In the genomic region with DNA sequence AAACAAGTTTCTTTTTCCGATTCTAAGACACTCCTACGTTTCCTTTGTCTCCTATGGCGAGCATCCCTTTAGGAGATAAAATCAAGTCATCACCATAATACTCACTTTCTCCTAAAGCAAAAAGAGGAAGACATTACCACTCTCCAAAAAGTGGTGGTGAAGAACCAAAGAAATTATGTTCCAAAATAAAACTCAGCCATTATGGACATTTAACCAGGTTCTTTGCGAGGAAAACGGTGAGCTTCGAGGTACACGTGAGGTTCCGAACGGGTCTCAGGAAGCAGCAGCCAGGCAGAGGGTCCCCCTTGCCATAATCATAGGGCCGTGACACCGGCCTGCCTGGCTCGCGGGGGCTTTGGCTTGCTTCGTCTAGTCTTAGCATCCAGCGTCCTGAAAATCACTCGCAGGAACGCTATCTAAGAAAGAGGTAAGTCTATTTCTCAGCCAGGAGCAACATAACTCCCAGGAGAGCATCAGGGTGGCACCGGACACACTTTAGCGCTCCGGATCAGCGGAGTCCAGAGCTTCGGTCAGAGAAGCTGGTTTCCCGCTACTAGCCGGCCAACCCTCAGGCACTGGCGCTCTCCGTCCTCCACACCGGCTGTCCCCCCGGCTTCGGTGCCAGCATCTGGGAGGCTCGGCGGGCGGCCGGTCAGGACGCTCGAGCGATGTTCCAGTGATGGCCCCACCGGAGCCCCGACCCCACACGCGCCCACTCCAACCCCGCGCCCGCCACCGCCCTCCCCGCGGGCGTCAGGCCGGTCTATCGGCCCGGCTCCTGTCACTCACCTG, we compare ENCODE assay signal across 8 cellular contexts. TPM values are rescaled to one million over a fixed set of nuclear protein-coding genes. Genes with fewer than 3 reads are reported as not detected.
DNase-seq lines count a peak whose midpoint lies in the region; ATAC-seq and TF ChIP-seq lines count a peak whose summit lies in the region.

No MANE protein-coding gene starts in this region.

- H3K4me3 Mint-ChIP-seq in activated naive CD8-positive, alpha-beta T cell treated with anti-CD3 and anti-CD28 coated beads, Interleukin-2, amount 50 U/mL, for 24 hours = peak overlapping the region; percentile 87

- TF ChIP-seq CTCF in right atrium auricular region (IDR thresholded peaks at IDR 0.05) = no peak
- no peak for TF ChIP-seq CTCF in retinal pigment epithelial cell (conservative IDR thresholded peaks at IDR 0.05; ENCODE audit: low read depth, low read length)
- TF ChIP-seq CTCF in GM13976 (IDR thresholded peaks at IDR 0.05; ENCODE audit: borderline replicate concordance, control extremely low read depth, extremely low read depth, insufficient read depth, missing control alignments) = no peak

- no peaks in the 10 kb centered on the region for H3K27me3 ChIP-seq in right atrium auricular region

- H3K4me1 ChIP-seq in right atrium auricular region = peaks cover 0 to 46% of the 10 kb centered on the region in 2 donors

- in situ Hi-C loops in GM13976 (cut with MboI; ENCODE audit: low sequenced_read_pairs, unreplicated experiment) = no loop called here

- H3K4me1 Mint-ChIP-seq in activated naive CD8-positive, alpha-beta T cell treated with anti-CD3 and anti-CD28 coated beads, Interleukin-2, amount 50 U/mL, for 24 hours = peaks cover 42% of the 10 kb centered on the region

- H3K27ac ChIP-seq in right atrium auricular region = peak overlapping the region; percentile 95 to 99

- H3K9me3 Mint-ChIP-seq in activated naive CD8-positive, alpha-beta T cell treated with anti-CD3 and anti-CD28 coated beads, Interleukin-2, amount 50 U/mL, for 24 hours = no peaks in the 10 kb centered on the region

- no peaks in the 10 kb centered on the region for H3K27me3 Mint-ChIP-seq in activated naive CD8-positive, alpha-beta T cell treated with anti-CD3 and anti-CD28 coated beads, Interleukin-2, amount 50 U/mL, for 24 hours

- ATAC-seq in activated naive CD8-positive, alpha-beta T cell treated with anti-CD3 and anti-CD28 coated beads, Interleukin-2, amount 50 U/mL, for 24 hours = peak; percentile 34

- H3K4me3 ChIP-seq in right atrium auricular region (peak overlapping the region; percentile 96 to 98), retinal pigment epithelial cell (ENCODE audit: low read length) (peak overlapping the region; percentile 87)

- H3K36me3 Mint-ChIP-seq in activated naive CD8-positive, alpha-beta T cell treated with anti-CD3 and anti-CD28 coated beads, Interleukin-2, amount 50 U/mL, for 24 hours (ENCODE audit: low read depth) = peaks cover 15% of the 10 kb centered on the region

- H3K36me3 ChIP-seq in right atrium auricular region = peaks cover 8% of the 10 kb centered on the region

- peak overlapping the region; percentile 79 for H3K27ac Mint-ChIP-seq in activated naive CD8-positive, alpha-beta T cell treated with anti-CD3 and anti-CD28 coated beads, Interleukin-2, amount 50 U/mL, for 24 hours

- H3K9me3 ChIP-seq in right atrium auricular region = no peaks in the 10 kb centered on the region

- DNase-seq in NCI-H748 (lab: John Stamatoyannopoulos, UW; ENCODE audit: unreplicated experiment) (peak; percentile 21), NCI-H748 treated with DMSO at 0.1 percent for 48 hours (lab: John Stamatoyannopoulos, UW) (no peak), HCEC 1CT (peak; percentile 39), LoVo (ENCODE audit: low spot score) (peak; percentile 18), right atrium auricular region (ENCODE audit: low spot score) (no peak), retinal pigment epithelial cell (ENCODE audit: low read depth) (no peak), GM13976 (ENCODE audit: low spot score) (no peak)
- DNase-seq in activated naive CD8-positive, alpha-beta T cell treated with anti-CD3 and anti-CD28 coated beads, Interleukin-2, amount 50 U/mL, for 24 hours = peak; percentile 38

RNA-seq across cellular contexts. Expression of gene IP6K1, which starts 0.6 kb away (rescaled TPM):
- total RNA-seq in right atrium auricular region = 10 to 100 TPM; 24.0 to 30.9 TPM

RNA-seq across cellular contexts. Expression of gene CDHR4, which starts 13.9 kb away (rescaled TPM):
- under 1 TPM in 1 of 2 donors, not detected in 1; 0.20 TPM for total RNA-seq in right atrium auricular region

RNA-seq across cellular contexts. Expression of gene INKA1, which starts 17.3 kb away (rescaled TPM):
- 1 to 10 TPM; 1.8 to 4.2 TPM for total RNA-seq in right atrium auricular region

RNA-seq across cellular contexts. Expression of gene UBA7, which starts 28.0 kb away (rescaled TPM):
- 10 to 100 TPM; 11.3 to 12.2 TPM for total RNA-seq in right atrium auricular region

Comparison
In these comparisons a context has a peak if more than half of its experiments do, and no peak if none do; other contexts are left out.
1. DNase-seq: peak in NCI-H748 (single experiment), HCEC 1CT (single experiment), LoVo (single experiment) and activated naive CD8-positive, alpha-beta T cell treated with anti-CD3 and anti-CD28 coated beads, Interleukin-2, amount 50 U/mL, for 24 hours (single experiment); none in NCI-H748 treated with DMSO at 0.1 percent for 48 hours (single experiment), right atrium auricular region (single experiment), retinal pigment epithelial cell (single experiment) and GM13976 (single experiment).